ENCODE assay signal across 18 cellular contexts in genomic region chr10:3123571-3124411, GRCh38. TPM values are rescaled to one million over a fixed set of nuclear protein-coding genes. Genes with fewer than 3 reads are reported as not detected.
A peak's percentile ranks its signal among the peaks of the same experiment; 100 is the strongest.
DNase-seq lines count a peak whose midpoint lies in the region; ATAC-seq, FAIRE-seq and TF ChIP-seq lines count a peak whose summit lies in the region.
"Had no signal": no experiment of that assay in that cellular context is flagged by ENCODE, and none has a peak within 500 bp of the region (broad histone marks: within the 10 kb centered on the region; RNA-seq: fewer than 3 reads in every experiment).

No MANE protein-coding gene starts in this region.

- H3K27ac Mint-ChIP-seq in activated CD8-positive, alpha-beta T cell treated with anti-CD3 and anti-CD28 coated beads, Interleukin-2, amount 10 ng/mL, durations not matched to agents 7 days and 5 days = no peak overlapping the region

- H3K36me3 ChIP-seq in heart left ventricle (peaks cover 0 to 69% (median 34%) of the 10 kb centered on the region in 9 donors), stomach (peaks cover 7 to 85% (median 48%) of the 10 kb centered on the region in 4 donors)

- no peak for TF ChIP-seq CTCF in heart left ventricle (IDR thresholded peaks at IDR 0.05)
- TF ChIP-seq CTCF in stomach (IDR thresholded peaks at IDR 0.05) = no peak

- H3K27me3 ChIP-seq in heart left ventricle (no peaks in the 10 kb centered on the region), stomach (no peaks in the 10 kb centered on the region)
- H3K27me3 ChIP-seq: MG63 had no signal

- peak overlapping the region in 2 of 12 donors; percentile 28 to 61 for H3K27ac ChIP-seq in heart left ventricle
- no peak overlapping the region for H3K27ac ChIP-seq in stomach
- H3K27ac ChIP-seq: SK-N-MC had no signal

- H3K4me1 ChIP-seq in heart left ventricle (peaks cover 0 to 46% (median 17%) of the 10 kb centered on the region in 12 donors), stomach (peaks cover 0 to 11% (median 2%) of the 10 kb centered on the region in 4 donors)

- POLR2A ChIA-PET in activated CD8-positive, alpha-beta T cell treated with anti-CD3 and anti-CD28 coated beads, Interleukin-2, amount 10 ng/mL, durations not matched to agents 7 days and 5 days (lab: Charles Lee) = no interaction called here

- WGBS in heart left ventricle, 4 donors = 65 to 78% (median 72%) methylated on average over 26 to 32 of the region's 32 CpGs
- WGBS in stomach, 5 donors = 81 to 95% (median 87%) methylated on average over 22 to 32 of the region's 32 CpGs

- no peaks in the 10 kb centered on the region for H3K9me3 Mint-ChIP-seq in activated CD8-positive, alpha-beta T cell treated with anti-CD3 and anti-CD28 coated beads, Interleukin-2, amount 10 ng/mL, durations not matched to agents 7 days and 5 days (ENCODE audit: insufficient read depth)

- no peaks in the 10 kb centered on the region for H3K27me3 Mint-ChIP-seq in activated CD8-positive, alpha-beta T cell treated with anti-CD3 and anti-CD28 coated beads, Interleukin-2, amount 10 ng/mL, durations not matched to agents 7 days and 5 days (ENCODE audit: low read depth)
- H3K27me3 Mint-ChIP-seq: CD4-positive, alpha-beta memory T cell had no signal

- H3K9me3 ChIP-seq in heart left ventricle (no peaks in the 10 kb centered on the region), stomach (peaks cover 0 to 8% (median 2%) of the 10 kb centered on the region in 4 donors)
- H3K9me3 ChIP-seq: MG63 had no signal

- intact Hi-C loops in Right ventricle myocardium superior (cut with DNase I) (no loop called here), cardiac septum (cut with DNase I) (no loop called here), heart left ventricle (cut with DNase I) (no loop called here), stomach (cut with DNase I; ENCODE audit: low total_unique reads) (no loop called here)

- DNase-seq in Right ventricle myocardium superior (peak; percentile 78), cardiac septum (ENCODE audit: low spot score) (no peak), heart left ventricle (peak in 4 of 5 donors; percentile 67 to 77 (median 70)), medulla oblongata (ENCODE audit: extremely low spot score) (peak; percentile 25), stomach (no peak), GM12892 (ENCODE audit: insufficient read length) (no peak)
- DNase-seq in stimulated activated naive CD8-positive, alpha-beta T cell treated with anti-CD3 and anti-CD28 coated beads, Interleukin-15, Interleukin-2, amounts not matched to agents 100 U/mL and 50 U/mL, for 24 hours = no peak
- DNase-seq in activated CD8-positive, alpha-beta T cell treated with anti-CD3 and anti-CD28 coated beads, Interleukin-2, amount 10 ng/mL, durations not matched to agents 7 days and 5 days = no peak
- DNase-seq: Calu3; CD4-positive, alpha-beta memory T cell; Karpas-422; MG63; NCI-H1105 treated with DMSO at 0.1 percent for 48 hours; NCI-H187 treated with DMSO at 0.1 percent for 48 hours; NCI-H774 had no signal

- FAIRE-seq in GM12892 (lab: Jason Lieb, UNC) = no peak
- FAIRE-seq: GM18507 had no signal

- no peak for TF ChIP-seq EP300 in stomach (IDR thresholded peaks at IDR 0.05)

- CTCF ChIA-PET in activated CD8-positive, alpha-beta T cell treated with anti-CD3 and anti-CD28 coated beads, Interleukin-2, amount 10 ng/mL, durations not matched to agents 7 days and 5 days (lab: Charles Lee) = no interaction called here

- no peaks in the 10 kb centered on the region for H3K4me1 Mint-ChIP-seq in activated CD8-positive, alpha-beta T cell treated with anti-CD3 and anti-CD28 coated beads, Interleukin-2, amount 10 ng/mL, durations not matched to agents 7 days and 5 days (ENCODE audit: low read depth)
- H3K4me1 Mint-ChIP-seq: CD4-positive, alpha-beta memory T cell had no signal

- TF ChIP-seq POLR2A in heart left ventricle (IDR thresholded peaks at IDR 0.05) (no peak), stomach (IDR thresholded peaks at IDR 0.05) (no peak), GM12892 (IDR thresholded peaks at IDR 0.05; ENCODE audit: low read depth, low read length) (no peak)

- H3K4me3 ChIP-seq in heart left ventricle (no peak overlapping the region), stomach (no peak overlapping the region)
- H3K4me3 ChIP-seq: MG63, SK-N-MC had no signal

- H3K4me3 Mint-ChIP-seq in activated CD8-positive, alpha-beta T cell treated with anti-CD3 and anti-CD28 coated beads, Interleukin-2, amount 10 ng/mL, durations not matched to agents 7 days and 5 days = no peak overlapping the region
- H3K4me3 Mint-ChIP-seq: CD4-positive, alpha-beta memory T cell had no signal

- H3K36me3 Mint-ChIP-seq in activated CD8-positive, alpha-beta T cell treated with anti-CD3 and anti-CD28 coated beads, Interleukin-2, amount 10 ng/mL, durations not matched to agents 7 days and 5 days (ENCODE audit: low read depth) = peaks cover 70% of the 10 kb centered on the region

- ATAC-seq in Right ventricle myocardium superior (ENCODE audit: poor library complexity) = peak; percentile 59
- ATAC-seq in heart left ventricle = peak; percentile 49 to 78 (median 62)
- no peak for ATAC-seq in stimulated activated naive CD8-positive, alpha-beta T cell treated with anti-CD3 and anti-CD28 coated beads, Interleukin-15, Interleukin-2, amounts not matched to agents 100 U/mL and 50 U/mL, for 24 hours
- no peak for ATAC-seq in activated CD8-positive, alpha-beta T cell treated with anti-CD3 and anti-CD28 coated beads, Interleukin-2, amount 10 ng/mL, durations not matched to agents 7 days and 5 days
- ATAC-seq: Panc1 had no signal

RNA-seq across cellular contexts. Expression of gene PITRM1, which starts 48.8 kb away (rescaled TPM):
- total RNA-seq in Right ventricle myocardium superior = 84.4 TPM
- 85.3 TPM for total RNA-seq in cardiac septum
- total RNA-seq in heart left ventricle = 100 to 1,000 TPM in 3 of 9 donors, 10 to 100 TPM in 6; 65.8 to 128 (median 93.0) TPM
- polyA plus RNA-seq in heart left ventricle = 10 to 100 TPM; 68.0 to 73.8 TPM
- 10 to 100 TPM; 36.8 to 95.1 (median 66.5) TPM for total RNA-seq in stomach
- 10 to 100 TPM; 32.3 to 63.7 (median 35.6) TPM for polyA plus RNA-seq in stomach
- polyA plus RNA-seq in GM12892 (2012; ENCODE audit: missing spikeins) = 39.6 TPM
- total RNA-seq in activated CD8-positive, alpha-beta T cell treated with anti-CD3 and anti-CD28 coated beads, Interleukin-2, amount 10 ng/mL, durations not matched to agents 7 days and 5 days = 10 to 100 TPM; 47.5 TPM

RNA-seq across cellular contexts. Expression of gene PFKP, which starts 56.4 kb away (rescaled TPM):
- total RNA-seq in Right ventricle myocardium superior (155 TPM), cardiac septum (215 TPM), heart left ventricle (100 to 1,000 TPM; 141 to 318 (median 183) TPM), stomach (100 to 1,000 TPM in 1 of 5 donors, 10 to 100 TPM in 4; 11.2 to 155 (median 38.7) TPM)
- polyA plus RNA-seq in heart left ventricle (100 to 1,000 TPM in 1 of 2 donors, 10 to 100 TPM in 1; 68.0 to 231 TPM), stomach (10 to 100 TPM; 14.1 to 62.9 (median 20.0) TPM)
- 162 TPM for polyA plus RNA-seq in GM12892 (2012; ENCODE audit: missing spikeins)
- total RNA-seq in activated CD8-positive, alpha-beta T cell treated with anti-CD3 and anti-CD28 coated beads, Interleukin-2, amount 10 ng/mL, durations not matched to agents 7 days and 5 days = 100 to 1,000 TPM; 220 to 233 TPM

Comparison
In these comparisons a context has a peak if more than half of its experiments do, and no peak if none do; other contexts are left out.
1. DNase-seq: peak in Right ventricle myocardium superior (single experiment), heart left ventricle (4 of 5) and medulla oblongata (single experiment); none in cardiac septum (single experiment), stomach (single experiment), stimulated activated naive CD8-positive, alpha-beta T cell treated with anti-CD3 and anti-CD28 coated beads, Interleukin-15, Interleukin-2, amounts not matched to agents 100 U/mL and 50 U/mL, for 24 hours (single experiment), GM12892 (single experiment) and activated CD8-positive, alpha-beta T cell treated with anti-CD3 and anti-CD28 coated beads, Interleukin-2, amount 10 ng/mL, durations not matched to agents 7 days and 5 days (single experiment).
2. ATAC-seq: peak in Right ventricle myocardium superior (single experiment) and heart left ventricle (4 of 4); none in stimulated activated naive CD8-positive, alpha-beta T cell treated with anti-CD3 and anti-CD28 coated beads, Interleukin-15, Interleukin-2, amounts not matched to agents 100 U/mL and 50 U/mL, for 24 hours (single experiment) and activated CD8-positive, alpha-beta T cell treated with anti-CD3 and anti-CD28 coated beads, Interleukin-2, amount 10 ng/mL, durations not matched to agents 7 days and 5 days (single experiment).